ENCODE assay signal across 8 cellular contexts in genomic region chr1:116538527-116538926, GRCh38. TPM values are rescaled to one million over a fixed set of nuclear protein-coding genes. Genes with fewer than 3 reads are reported as not detected.
DNase-seq lines count a peak whose midpoint lies in the region; ATAC-seq and TF ChIP-seq lines count a peak whose summit lies in the region.

No MANE protein-coding gene starts in this region.

- no peak overlapping the region for H3K27ac Mint-ChIP-seq in activated naive CD8-positive, alpha-beta T cell treated with anti-CD3 and anti-CD28 coated beads for 36 hours

- DNase-seq in ELR (ENCODE audit: low read depth) = peak; percentile 89
- peak; percentile 39 for DNase-seq in activated naive CD8-positive, alpha-beta T cell treated with anti-CD3 and anti-CD28 coated beads for 36 hours
- peak; percentile 17 for DNase-seq in stimulated activated CD8-positive, alpha-beta memory T cell treated with anti-CD3 and anti-CD28 coated beads, Interleukin-12 subunit alpha, Interleukin-12 subunit beta, amount 100 ng/mL, for 1 hour (ENCODE audit: low read depth)
- no peak for DNase-seq in AML-193 (lab: John Stamatoyannopoulos, UW)
- no peak for DNase-seq in midbrain (lab: John Stamatoyannopoulos, UW)
- no peak for DNase-seq in A673 (ENCODE audit: low spot score)

- no TSS peak for BruUV-seq in A673 (replicated peaks; lab: Mats Ljungman, UMichigan)

- peak; percentile 78 for ATAC-seq in GM21390 (IDR thresholded peaks at IDR 0.05; ENCODE audit: unreplicated experiment)
- peak; percentile 75 for ATAC-seq in HG03558 (IDR thresholded peaks at IDR 0.05; ENCODE audit: extremely low read depth, unreplicated experiment)

- no peak for TF ChIP-seq CTCF in A673 (conservative IDR thresholded peaks at IDR 0.05; ENCODE audit: low read depth, low read length)

- intact Hi-C loops in A673 (cut with micrococcal nuclease; ENCODE audit: unreplicated experiment) = no loop called here

- peaks cover 22% of the 10 kb centered on the region for H3K4me1 Mint-ChIP-seq in activated naive CD8-positive, alpha-beta T cell treated with anti-CD3 and anti-CD28 coated beads for 36 hours

- H3K36me3 ChIP-seq in A673 (ENCODE audit: insufficient read depth, low read length, poor library complexity, severe bottlenecking) = no peaks in the 10 kb centered on the region

- H3K4me3 Mint-ChIP-seq in activated naive CD8-positive, alpha-beta T cell treated with anti-CD3 and anti-CD28 coated beads for 36 hours = no peak overlapping the region

- peaks cover 55% of the 10 kb centered on the region for H3K36me3 Mint-ChIP-seq in activated naive CD8-positive, alpha-beta T cell treated with anti-CD3 and anti-CD28 coated beads for 36 hours

- H3K27me3 Mint-ChIP-seq in activated naive CD8-positive, alpha-beta T cell treated with anti-CD3 and anti-CD28 coated beads for 36 hours = no peaks in the 10 kb centered on the region

- no peak overlapping the region for H3K27ac ChIP-seq in A673 (ENCODE audit: low read depth, low read length, poor library complexity, severe bottlenecking)

- POLR2A ChIA-PET in A673 (lab: Charles Lee; ENCODE audit: low non-redundant PET) = interaction anchor here (0.7 kb wide), 1 partner anchor 76 kb away, joined by 4 read pairs; no protein-coding TSS in a partner anchor

- CTCF ChIA-PET in A673 (lab: Charles Lee) = no interaction called here

- no peaks in the 10 kb centered on the region for H3K9me3 ChIP-seq in A673 (ENCODE audit: low read depth, low read length, poor library complexity, severe bottlenecking)

- H3K9me3 Mint-ChIP-seq in activated naive CD8-positive, alpha-beta T cell treated with anti-CD3 and anti-CD28 coated beads for 36 hours = peaks cover 1% of the 10 kb centered on the region

- H3K4me3 ChIP-seq in A673 (ENCODE audit: low read depth, low read length, poor library complexity, severe bottlenecking) = no peak overlapping the region

- H3K4me1 ChIP-seq in A673 (ENCODE audit: insufficient read depth, low read length, poor library complexity, severe bottlenecking) = no peaks in the 10 kb centered on the region

- no peaks in the 10 kb centered on the region for H3K27me3 ChIP-seq in A673 (replicated peaks; ENCODE audit: insufficient read depth, low read depth, low read length, poor library complexity)

RNA-seq across cellular contexts. Expression of gene CD58, which starts 32.3 kb away (rescaled TPM):
- total RNA-seq in activated naive CD8-positive, alpha-beta T cell treated with anti-CD3 and anti-CD28 coated beads for 36 hours = 1 to 10 TPM; 8.1 to 8.2 TPM
- total RNA-seq in A673 (2021) = 8.2 and 9.1 TPM in 2 replicates

Comparison
In these comparisons a context has a peak if more than half of its experiments do, and no peak if none do; other contexts are left out.
1. DNase-seq: peak in ELR (single experiment), activated naive CD8-positive, alpha-beta T cell treated with anti-CD3 and anti-CD28 coated beads for 36 hours (single experiment) and stimulated activated CD8-positive, alpha-beta memory T cell treated with anti-CD3 and anti-CD28 coated beads, Interleukin-12 subunit alpha, Interleukin-12 subunit beta, amount 100 ng/mL, for 1 hour (single experiment); none in AML-193 (0 of 2), midbrain (single experiment) and A673 (single experiment).